ENCODE assay signal across 7 cellular contexts in genomic region chr12:8246941-8247535, GRCh38.
A peak's percentile ranks its signal among the peaks of the same experiment; 100 is the strongest.
DNase-seq lines count a peak whose midpoint lies in the region; TF ChIP-seq lines count a peak whose summit lies in the region.
"Not testable (repeated sequence)": the region's sequence is repeated elsewhere in the genome, so short reads cannot be mapped to it uniquely, and the experiment has no call there.

No MANE protein-coding gene starts in this region.

- not testable (repeated sequence) for H3K36me3 ChIP-seq in HUES48 (ENCODE audit: control insufficient read depth, insufficient read depth, low read length)

- H3K27me3 ChIP-seq in HUES48 (ENCODE audit: control insufficient read depth, insufficient read depth, low read length) = not testable (repeated sequence)

- not testable (repeated sequence) for H3K4me1 ChIP-seq in HUES48 (ENCODE audit: control insufficient read depth, insufficient read depth, low read length)

- not testable (repeated sequence) for H3K4me3 ChIP-seq in HUES48 (ENCODE audit: low read depth, low read length); foreskin fibroblast (ENCODE audit: low read depth in 1 of 2, low read length in 2 of 2); skeletal muscle cell (ENCODE audit: low read depth, low read length)

- not testable (repeated sequence) for TF ChIP-seq CTCF in foreskin fibroblast (IDR thresholded peaks at IDR 0.05; ENCODE audit: low read depth, low read length)

- DNase-seq in ELR (ENCODE audit: low read depth) (peak; percentile 84), SIG-M5 treated with dmso at 0.1 percent for 504 hours (lab: John Stamatoyannopoulos, UW; ENCODE audit: unreplicated experiment) (peak; percentile 12), amniotic epithelial cell (ENCODE audit: low read depth) (peak; percentile 74), dedifferentiated amniotic fluid mesenchymal stem cell (ENCODE audit: extremely low spot score) (peak; percentile 27), foreskin fibroblast (peak; percentile 60 to 78), skeletal muscle cell (ENCODE audit: low read depth) (peak; percentile 29)

- peak overlapping the region; percentile 33 for H3K27ac ChIP-seq in HUES48 (ENCODE audit: low read depth, low read length)

- H3K9ac ChIP-seq in HUES48 (ENCODE audit: low read depth, low read length) = not testable (repeated sequence)

- H3K9me3 ChIP-seq in HUES48 (ENCODE audit: control insufficient read depth, insufficient read depth, low read length) = not testable (repeated sequence)

Comparison
In these comparisons a context has a peak if more than half of its experiments do, and no peak if none do; other contexts are left out.
1. DNase-seq: peak in every context shown above with its lines; median percentile 84 in ELR; 74 in amniotic epithelial cell; 69 in foreskin fibroblast; 29 in skeletal muscle cell; 27 in dedifferentiated amniotic fluid mesenchymal stem cell; 12 in SIG-M5 treated with dmso at 0.1 percent for 504 hours.